1 cellular context compared by ENCODE assay signal in the genomic region with DNA sequence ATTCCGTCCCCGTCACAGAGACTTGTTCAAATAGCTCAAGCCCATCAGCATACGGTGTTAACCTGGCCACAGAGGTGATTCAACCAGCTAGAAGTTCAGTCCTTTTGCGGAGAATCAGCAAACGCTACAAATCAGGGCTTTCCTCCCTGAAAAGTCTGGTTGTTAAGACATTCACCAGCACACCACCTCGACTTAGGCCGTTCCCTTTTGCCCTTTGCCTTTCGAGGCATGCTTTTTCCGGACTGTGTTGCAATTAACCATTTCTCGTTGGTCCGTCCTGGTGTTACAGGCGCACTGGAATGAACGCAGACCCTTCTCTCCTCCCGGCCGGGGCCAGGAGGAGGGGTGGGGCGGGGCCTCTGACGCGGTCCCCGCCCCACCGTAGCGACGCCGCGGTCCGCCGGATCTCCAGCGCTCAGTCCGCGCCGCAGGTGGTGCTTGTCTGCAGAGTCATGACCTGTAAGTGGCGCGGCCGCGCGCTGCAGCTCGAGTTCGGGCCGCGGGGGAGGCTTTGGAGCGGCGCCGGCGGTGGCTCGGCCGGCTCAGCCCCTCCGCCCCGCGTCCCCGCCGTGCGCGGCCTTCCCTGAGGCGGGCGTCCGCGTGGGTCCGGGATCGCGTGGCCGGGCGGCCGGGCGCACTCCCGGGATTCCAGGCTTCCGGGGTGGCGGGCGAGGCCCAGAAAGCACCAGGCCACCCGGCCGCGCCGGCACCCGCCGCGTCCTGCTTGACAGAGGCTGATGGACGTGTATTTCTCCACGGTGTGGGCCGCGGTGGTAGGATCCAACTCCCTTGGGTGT.
TF ChIP-seq lines count a peak whose summit lies in the region.

Gene NIT2 (plus strand): TSS at position 418 of the 797 bp plus-strand sequence. CDS start 35 bp downstream, at position 453.

TF ChIP-seq in HepG2, 621 proteins besides CTCF, POLR2A, EP300 and RAD21 (continued from another document):
- TF ChIP-seq KDM3A (CRISPR knock-in tag; IDR thresholded peaks at IDR 0.05; ENCODE audit: low read depth): no peak
- TF ChIP-seq ZNF720 (CRISPR knock-in tag; IDR thresholded peaks at IDR 0.05): no peak
- no peak for TF ChIP-seq GFI1 (CRISPR knock-in tag; IDR thresholded peaks at IDR 0.05; ENCODE audit: borderline replicate concordance)
- no peak for TF ChIP-seq ZBTB46 (CRISPR knock-in tag; IDR thresholded peaks at IDR 0.05; ENCODE audit: borderline replicate concordance)
- peak; percentile 86 for TF ChIP-seq KLF12 (CRISPR knock-in tag; IDR thresholded peaks at IDR 0.05; ENCODE audit: borderline replicate concordance)
- TF ChIP-seq, protein P1, sequence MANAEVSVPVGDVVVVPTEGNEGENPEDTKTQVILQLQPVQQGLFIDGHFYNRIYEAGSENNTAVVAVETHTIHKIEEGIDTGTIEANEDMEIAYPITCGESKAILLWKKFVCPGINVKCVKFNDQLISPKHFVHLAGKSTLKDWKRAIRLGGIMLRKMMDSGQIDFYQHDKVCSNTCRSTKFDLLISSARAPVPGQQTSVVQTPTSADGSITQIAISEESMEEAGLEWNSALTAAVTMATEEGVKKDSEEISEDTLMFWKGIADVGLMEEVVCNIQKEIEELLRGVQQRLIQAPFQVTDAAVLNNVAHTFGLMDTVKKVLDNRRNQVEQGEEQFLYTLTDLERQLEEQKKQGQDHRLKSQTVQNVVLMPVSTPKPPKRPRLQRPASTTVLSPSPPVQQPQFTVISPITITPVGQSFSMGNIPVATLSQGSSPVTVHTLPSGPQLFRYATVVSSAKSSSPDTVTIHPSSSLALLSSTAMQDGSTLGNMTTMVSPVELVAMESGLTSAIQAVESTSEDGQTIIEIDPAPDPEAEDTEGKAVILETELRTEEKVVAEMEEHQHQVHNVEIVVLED (CRISPR knock-in tag; IDR thresholded peaks at IDR 0.05; ENCODE audit: borderline replicate concordance): no peak; the same call in 1 of the 2 replicates
- no peak for TF ChIP-seq ZNF251 (CRISPR knock-in tag; IDR thresholded peaks at IDR 0.05)
- TF ChIP-seq ZNF782 (CRISPR knock-in tag; IDR thresholded peaks at IDR 0.05; ENCODE audit: borderline replicate concordance): no peak
- peak; percentile 65; the same call in 1 of the 2 replicates for TF ChIP-seq ZNF33B (CRISPR knock-in tag; IDR thresholded peaks at IDR 0.05)
- TF ChIP-seq SAP130 (CRISPR knock-in tag; IDR thresholded peaks at IDR 0.05; ENCODE audit: low read depth): peak; percentile 65; the same call in 1 of the 2 replicates
- TF ChIP-seq NFAT5 (CRISPR knock-in tag; IDR thresholded peaks at IDR 0.05): no peak
- no peak for TF ChIP-seq ZNF562 (CRISPR knock-in tag; IDR thresholded peaks at IDR 0.05; ENCODE audit: borderline replicate concordance)
- no peak for TF ChIP-seq HNRNPK (IDR thresholded peaks at IDR 0.05; ENCODE audit: low read depth, low read length, poor library complexity, severe bottlenecking)
- TF ChIP-seq SCMH1 (CRISPR knock-in tag; IDR thresholded peaks at IDR 0.05; ENCODE audit: borderline replicate concordance): no peak
